Comparison of ENCODE assay signal across 29 cellular contexts in the genomic region with DNA sequence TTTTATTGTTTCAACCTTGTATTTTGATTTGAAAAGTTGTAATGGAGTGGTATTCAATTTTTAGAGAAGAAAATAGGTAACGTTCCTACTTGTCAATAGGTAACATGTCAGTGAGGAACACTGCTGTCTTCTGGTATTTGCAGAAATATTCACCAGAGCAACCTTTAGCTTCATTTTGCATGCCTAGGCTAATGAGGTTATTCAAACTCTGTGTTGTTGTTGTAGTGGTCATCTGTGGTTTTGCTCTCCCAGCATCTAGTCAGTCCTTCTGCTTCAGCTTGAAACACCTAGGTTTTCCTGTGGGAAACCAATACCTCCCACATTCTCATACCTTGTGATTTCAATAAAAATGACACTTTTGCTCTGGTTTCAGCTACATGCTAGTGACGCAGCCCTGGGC.
"Had no signal": no experiment of that assay in that cellular context is flagged by ENCODE, and none has a peak within 500 bp of the region (broad histone marks: within the 10 kb centered on the region; RNA-seq: fewer than 3 reads in every experiment).

No MANE protein-coding gene starts in this region.

- H3K36me3 ChIP-seq: adrenal gland, cardiac muscle cell had no signal

- H3K27me3 ChIP-seq: adrenal gland, cardiac muscle cell had no signal

- H3K4me3 ChIP-seq: adrenal gland, cardiac muscle cell had no signal

- DNase-seq: activated B cell treated with CpG ODN at 0.5 μM for 24 hours; activated CD4-positive, alpha-beta memory T cell treated with anti-CD3 and anti-CD28 coated beads for 36 hours; activated CD4-positive, alpha-beta T cell treated with anti-CD3 and anti-CD28 coated beads for 4 hours; activated CD4-positive, alpha-beta T cell treated with anti-CD3 and anti-CD28 coated beads, Interleukin-2, amount 10 ng/mL, durations not matched to agents 24 days and 14 days; activated CD4-positive, alpha-beta T cell treated with anti-CD3 and anti-CD28 coated beads, Interleukin-2, amount 50 U/mL, for 1 hour; activated CD4-positive, alpha-beta T cell treated with anti-CD3 and anti-CD28 coated beads, Interleukin-2, amount 50 U/mL, for 4 hours; activated CD4-positive, CD25-positive, alpha-beta regulatory T cell treated with anti-CD3 and anti-CD28 coated beads, Interleukin-2, amount 50 U/mL, for 72 hours; activated CD8-positive, alpha-beta memory T cell treated with anti-CD3 and anti-CD28 coated beads, Interleukin-2, amount 50 U/mL, for 4 hours; activated CD8-positive, alpha-beta T cell treated with anti-CD3 and anti-CD28 coated beads for 36 hours; activated effector memory CD4-positive, alpha-beta T cell treated with anti-CD3 and anti-CD28 coated beads, Interleukin-2, amount 50 U/mL, for 16 hours; activated gamma-delta T cell treated with Interleukin-2 at 50 U/mL for 16 hours; activated naive CD4-positive, alpha-beta T cell; activated naive CD4-positive, alpha-beta T cell treated with anti-CD3 and anti-CD28 coated beads for 36 hours; activated naive CD4-positive, alpha-beta T cell treated with anti-CD3 and anti-CD28 coated beads, Interleukin-2, amount 50 U/mL, for 16 hours; activated naive CD8-positive, alpha-beta T cell treated with anti-CD3 and anti-CD28 coated beads for 36 hours; activated T-cell treated with anti-CD3 and anti-CD28 coated beads for 4 hours; activated T-cell treated with anti-CD3 and anti-CD28 coated beads, Interleukin-2, amount 50 U/mL, for 1 hour; activated T-cell treated with anti-CD3 and anti-CD28 coated beads, Interleukin-2, amount 50 U/mL, for 4 hours; activated T-cell treated with anti-CD3 and anti-CD28 coated beads, Interleukin-2, amount 50 U/mL, for 72 hours; adrenal gland; amniotic stem cell; aorta; caudate nucleus; cerebellar nuclear complex; T-helper 1 cell; T-helper 2 cell; T-helper 9 cell had no signal

- H3K4me1 ChIP-seq: adrenal gland had no signal

- H3K9me3 ChIP-seq: adrenal gland had no signal

- H3K27ac ChIP-seq: adrenal gland, cardiac muscle cell, VCaP had no signal
